In genomic region chr20:37303637-37304036, GRCh38 we compare ENCODE assay signal across 26 cellular contexts. TPM values are rescaled to one million over a fixed set of nuclear protein-coding genes. Genes with fewer than 3 reads are reported as not detected.
DNase-seq lines count a peak whose midpoint lies in the region; ATAC-seq and TF ChIP-seq lines count a peak whose summit lies in the region.
"Had no signal": no experiment of that assay in that cellular context is flagged by ENCODE, and none has a peak within 500 bp of the region (broad histone marks: within the 10 kb centered on the region; RNA-seq: fewer than 3 reads in every experiment).

No MANE protein-coding gene starts in this region.

- TF ChIP-seq EP300 in sigmoid colon (IDR thresholded peaks at IDR 0.05) = no peak

- no peaks in the 10 kb centered on the region for H3K36me3 ChIP-seq in GM23338 (ENCODE audit: insufficient read depth)
- peaks cover 11 to 42% (median 19%) of the 10 kb centered on the region in 4 donors for H3K36me3 ChIP-seq in sigmoid colon

- ATAC-seq in GM23338 = no peak
- ATAC-seq: activated CD4-positive, alpha-beta T cell treated with anti-CD3 and anti-CD28 coated beads for 36 hours; activated CD8-positive, alpha-beta memory T cell treated with anti-CD3 and anti-CD28 coated beads, Interleukin-2, amount 10 ng/mL, durations not matched to agents 7 days and 5 days; natural killer cell treated with Interleukin-12 subunit alpha and Interleukin-12 subunit beta and Interleukin-15 and Interleukin-18, amount 100 ng/mL, for 72 hours had no signal

- peaks cover 7% of the 10 kb centered on the region for H4K20me1 ChIP-seq in GM23338 (replicated peaks; ENCODE audit: insufficient read depth)

- H3K36me3 Mint-ChIP-seq in GM23338 (ENCODE audit: low read depth) = peaks cover 32% of the 10 kb centered on the region

- H3K27me3 Mint-ChIP-seq in GM23338 (ENCODE audit: insufficient read depth, low read depth, poor library complexity) = peaks cover 7% of the 10 kb centered on the region
- H3K27me3 Mint-ChIP-seq: activated CD4-positive, alpha-beta T cell treated with anti-CD3 and anti-CD28 coated beads for 36 hours; activated CD8-positive, alpha-beta memory T cell treated with anti-CD3 and anti-CD28 coated beads, Interleukin-2, amount 10 ng/mL, durations not matched to agents 7 days and 5 days; activated naive CD8-positive, alpha-beta T cell; brain; natural killer cell treated with Interleukin-12 subunit alpha and Interleukin-12 subunit beta and Interleukin-15 and Interleukin-18, amount 100 ng/mL, for 72 hours; type B pancreatic cell had no signal

- no peak for TF ChIP-seq POLR2A in sigmoid colon (IDR thresholded peaks at IDR 0.05)

- no peak for TF ChIP-seq CTCF in GM23338 (conservative IDR thresholded peaks at IDR 0.05; ENCODE audit: low read depth in 2 of 2)
- TF ChIP-seq CTCF in sigmoid colon (IDR thresholded peaks at IDR 0.05) = no peak

- no peaks in the 10 kb centered on the region for H3K9me3 ChIP-seq in sigmoid colon
- H3K9me3 ChIP-seq: esophagus squamous epithelium had no signal

- H3F3A ChIP-seq in GM23338 (replicated peaks; ENCODE audit: low read depth) = no peaks in the 10 kb centered on the region

- no peaks in the 10 kb centered on the region for H3K27me3 ChIP-seq in GM23338 (ENCODE audit: insufficient read depth)
- no peaks in the 10 kb centered on the region for H3K27me3 ChIP-seq in sigmoid colon
- H3K27me3 ChIP-seq: esophagus squamous epithelium had no signal

- H2AFZ ChIP-seq in GM23338 = no peak overlapping the region

- DNase-seq in GM23338 (ENCODE audit: low spot score) (no peak), NCI-H187 (lab: John Stamatoyannopoulos, UW) (peak; percentile 16 to 40), SHP77 treated with DMSO at 0.1 percent for 48 hours (lab: John Stamatoyannopoulos, UW) (peak; percentile 24), sigmoid colon (peak; percentile 25), NCI-H526 (lab: John Stamatoyannopoulos, UW) (no peak)
- no peak for DNase-seq in stimulated activated naive CD4-positive, alpha-beta T cell (lab: John Stamatoyannopoulos, UW)
- no peak for DNase-seq in stimulated activated CD8-positive, alpha-beta memory T cell treated with anti-CD3 and anti-CD28 coated beads, Interleukin-4, amount 100 ng/mL, for 48 hours
- DNase-seq: activated CD4-positive, alpha-beta T cell treated with anti-CD3 and anti-CD28 coated beads for 36 hours; activated CD8-positive, alpha-beta memory T cell treated with anti-CD3 and anti-CD28 coated beads, Interleukin-2, amount 10 ng/mL, durations not matched to agents 7 days and 5 days; AML-193; COR-L47; esophagus squamous epithelium; HCEC 1CT; KG1; MV-4-11; NCI-H2227 treated with DMSO at 0.1 percent for 48 hours; posterior cingulate gyrus; stimulated activated CD4-positive, alpha-beta T cell treated with anti-CD3 and anti-CD28 coated beads, Interleukin-2, amount 100 ng/mL, for 24 hours; stimulated activated naive CD4-positive, alpha-beta T cell treated with Interleukin-2 at 50 U/mL for 16 hours had no signal

- no peaks in the 10 kb centered on the region for H3K9me2 ChIP-seq in GM23338 (ENCODE audit: insufficient read depth)

- H3K4me1 ChIP-seq in GM23338 (ENCODE audit: insufficient read depth) (peaks cover 9% of the 10 kb centered on the region; the same call in 1 of the 2 replicates), sigmoid colon (peaks cover 0 to 60% (median 42%) of the 10 kb centered on the region in 4 donors)

- H3K27ac ChIP-seq in GM23338 (ENCODE audit: low read depth) (0 out of 2 replicates have a peak overlapping the region, but pooled peaks have one; percentile 27), sigmoid colon (peak overlapping the region in 1 of 4 donors; percentile 44)
- H3K27ac ChIP-seq: esophagus squamous epithelium had no signal

- H3K4me3 ChIP-seq in GM23338 (no peak overlapping the region), sigmoid colon (no peak overlapping the region)
- H3K4me3 ChIP-seq: esophagus squamous epithelium had no signal

- H3K4me1 Mint-ChIP-seq in GM23338 = peaks cover 8% of the 10 kb centered on the region

- H3K79me2 ChIP-seq in GM23338 (replicated peaks; ENCODE audit: insufficient read depth) = peaks cover 5% of the 10 kb centered on the region; the same call in 1 of the 2 replicates

- intact Hi-C loops in sigmoid colon (cut with DNase I) = no loop called here

- H3K4me3 Mint-ChIP-seq in GM23338 = no peak overlapping the region
- H3K4me3 Mint-ChIP-seq: activated CD4-positive, alpha-beta T cell treated with anti-CD3 and anti-CD28 coated beads for 36 hours; activated CD8-positive, alpha-beta memory T cell treated with anti-CD3 and anti-CD28 coated beads, Interleukin-2, amount 10 ng/mL, durations not matched to agents 7 days and 5 days; activated naive CD8-positive, alpha-beta T cell; brain; natural killer cell treated with Interleukin-12 subunit alpha and Interleukin-12 subunit beta and Interleukin-15 and Interleukin-18, amount 100 ng/mL, for 72 hours; type B pancreatic cell had no signal

- H3K4me2 ChIP-seq in GM23338 = no peak overlapping the region

- WGBS in sigmoid colon, 2 donors = 21 to 76% methylated on average over 4 of the region's 4 CpGs

- H3K9me3 Mint-ChIP-seq in GM23338 = no peaks in the 10 kb centered on the region
- H3K9me3 Mint-ChIP-seq: brain; natural killer cell treated with Interleukin-12 subunit alpha and Interleukin-12 subunit beta and Interleukin-15 and Interleukin-18, amount 100 ng/mL, for 72 hours; type B pancreatic cell had no signal

- H3K27ac Mint-ChIP-seq in GM23338 = no peak overlapping the region
- H3K27ac Mint-ChIP-seq: activated CD4-positive, alpha-beta T cell treated with anti-CD3 and anti-CD28 coated beads for 36 hours; activated CD8-positive, alpha-beta memory T cell treated with anti-CD3 and anti-CD28 coated beads, Interleukin-2, amount 10 ng/mL, durations not matched to agents 7 days and 5 days; activated naive CD8-positive, alpha-beta T cell; brain had no signal

TF ChIP-seq in GM23338, 12 proteins besides CTCF, POLR2A, EP300 and RAD21 (continues in another document):
- no peak for TF ChIP-seq CREB1 (CRISPR knock-in tag; IDR thresholded peaks at IDR 0.05; ENCODE audit: low read depth)
- no peak for TF ChIP-seq ZNF331 (CRISPR knock-in tag; IDR thresholded peaks at IDR 0.05; ENCODE audit: low read depth)
- TF ChIP-seq ZNF114 (CRISPR knock-in tag; IDR thresholded peaks at IDR 0.05) = no peak
- no peak for TF ChIP-seq REST (IDR thresholded peaks at IDR 0.05; ENCODE audit: unreplicated experiment)

RNA-seq across cellular contexts. Expression of gene MANBAL, which starts 14.2 kb away (rescaled TPM):
- 28.4 and 31.7 TPM in 2 replicates for total RNA-seq in GM23338 (2014; rRNA removed; shearing (Covaris generic))
- 44.2 and 48.1 TPM in 2 replicates for polyA plus RNA-seq in GM23338 (2016; fragmentation: Nextera tagmentation; extraction: Ambion mirVana)
- total RNA-seq in sigmoid colon = 10 to 100 TPM; 30.4 to 68.5 (median 58.2) TPM
- polyA plus RNA-seq in sigmoid colon = 10 to 100 TPM; 34.2 to 57.1 (median 42.0) TPM

RNA-seq across cellular contexts. Expression of gene GHRH, which starts 42.0 kb away (rescaled TPM):
- total RNA-seq in GM23338 (2014; rRNA removed; shearing (Covaris generic)) = not detected in 2 replicates
- polyA plus RNA-seq in GM23338 (2016; fragmentation: Nextera tagmentation; extraction: Ambion mirVana) (0.40 TPM in 1 of 2 replicates, not detected in the other), sigmoid colon (not detected)
- not detected for total RNA-seq in sigmoid colon
- total RNA-seq: activated CD4-positive, alpha-beta T cell treated with anti-CD3 and anti-CD28 coated beads for 36 hours; activated CD8-positive, alpha-beta memory T cell treated with anti-CD3 and anti-CD28 coated beads, Interleukin-2, amount 10 ng/mL, durations not matched to agents 7 days and 5 days; esophagus squamous epithelium; glomerular endothelial cell; HT1080; mesenteric fat pad; natural killer cell treated with Interleukin-12 subunit alpha and Interleukin-12 subunit beta and Interleukin-15 and Interleukin-18, amount 100 ng/mL, for 72 hours had no signal

RNA-seq across cellular contexts. Expression of gene SRC, which starts 42.3 kb away (rescaled TPM):
- 25.9 and 34.6 TPM in 2 replicates for total RNA-seq in GM23338 (2014; rRNA removed; shearing (Covaris generic))
- polyA plus RNA-seq in GM23338 (2016; fragmentation: Nextera tagmentation; extraction: Ambion mirVana) (7.1 and 8.0 TPM in 2 replicates), sigmoid colon (10 to 100 TPM; 64.3 to 91.8 (median 79.1) TPM)
- 10 to 100 TPM; 28.1 to 52.3 (median 40.0) TPM for total RNA-seq in sigmoid colon

Comparison
In these comparisons a context has a peak if more than half of its experiments do, and no peak if none do; other contexts are left out.
1. DNase-seq: peak in NCI-H187 (2 of 2), SHP77 treated with DMSO at 0.1 percent for 48 hours (single experiment) and sigmoid colon (single experiment); none in GM23338 (single experiment), stimulated activated naive CD4-positive, alpha-beta T cell (0 of 6), NCI-H526 (0 of 2) and stimulated activated CD8-positive, alpha-beta memory T cell treated with anti-CD3 and anti-CD28 coated beads, Interleukin-4, amount 100 ng/mL, for 48 hours (single experiment).